Comparison of ENCODE assay signal across 1 cellular context in the genomic region with DNA sequence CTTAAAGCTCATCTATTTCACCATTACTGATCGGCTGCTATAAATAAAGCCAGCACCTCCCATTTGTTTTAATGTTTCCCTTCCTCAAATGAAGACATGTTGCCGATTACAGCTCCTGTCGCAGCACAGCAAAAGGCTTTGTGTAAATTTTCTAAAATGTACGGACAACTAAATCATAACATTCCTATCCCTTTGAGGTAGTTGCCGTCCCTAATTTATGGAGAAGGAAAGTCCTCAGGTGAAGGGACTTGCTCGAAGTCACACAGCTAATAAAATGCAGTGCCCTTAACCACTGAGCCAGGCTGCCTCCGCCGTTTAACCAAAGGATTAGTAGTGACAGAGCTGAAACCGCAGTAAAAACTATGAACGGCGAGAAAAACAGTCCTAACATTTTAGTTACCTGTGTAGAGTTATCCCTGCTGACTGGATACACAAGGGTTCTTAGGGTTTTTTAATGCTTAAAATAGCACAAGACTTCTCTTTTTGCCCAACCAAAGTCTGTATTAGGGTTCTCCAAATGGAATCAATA.
TF ChIP-seq lines count a peak whose summit lies in the region.

No MANE protein-coding gene starts in this region.

TF ChIP-seq in liver, 16 proteins besides CTCF, POLR2A, EP300 and RAD21 (continued from another document):
- TF ChIP-seq, protein P1, sequence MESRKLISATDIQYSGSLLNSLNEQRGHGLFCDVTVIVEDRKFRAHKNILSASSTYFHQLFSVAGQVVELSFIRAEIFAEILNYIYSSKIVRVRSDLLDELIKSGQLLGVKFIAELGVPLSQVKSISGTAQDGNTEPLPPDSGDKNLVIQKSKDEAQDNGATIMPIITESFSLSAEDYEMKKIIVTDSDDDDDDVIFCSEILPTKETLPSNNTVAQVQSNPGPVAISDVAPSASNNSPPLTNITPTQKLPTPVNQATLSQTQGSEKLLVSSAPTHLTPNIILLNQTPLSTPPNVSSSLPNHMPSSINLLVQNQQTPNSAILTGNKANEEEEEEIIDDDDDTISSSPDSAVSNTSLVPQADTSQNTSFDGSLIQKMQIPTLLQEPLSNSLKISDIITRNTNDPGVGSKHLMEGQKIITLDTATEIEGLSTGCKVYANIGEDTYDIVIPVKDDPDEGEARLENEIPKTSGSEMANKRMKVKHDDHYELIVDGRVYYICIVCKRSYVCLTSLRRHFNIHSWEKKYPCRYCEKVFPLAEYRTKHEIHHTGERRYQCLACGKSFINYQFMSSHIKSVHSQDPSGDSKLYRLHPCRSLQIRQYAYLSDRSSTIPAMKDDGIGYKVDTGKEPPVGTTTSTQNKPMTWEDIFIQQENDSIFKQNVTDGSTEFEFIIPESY (IDR thresholded peaks at IDR 0.05), result no peak
- TF ChIP-seq MAX (IDR thresholded peaks at IDR 0.05) (no peak), HNF4G (IDR thresholded peaks at IDR 0.05) (no peak), YY1 (IDR thresholded peaks at IDR 0.05) (no peak), JUND (IDR thresholded peaks at IDR 0.05) (no peak)
